In genomic region chr17:76370261-76370993, GRCh38 we compare ENCODE assay signal across 9 cellular contexts. TPM values are rescaled to one million over a fixed set of nuclear protein-coding genes. Genes with fewer than 3 reads are reported as not detected.
DNase-seq lines count a peak whose midpoint lies in the region; ATAC-seq and TF ChIP-seq lines count a peak whose summit lies in the region.
"Had no signal": no experiment of that assay in that cellular context is flagged by ENCODE, and none has a peak within 500 bp of the region (broad histone marks: within the 10 kb centered on the region; RNA-seq: fewer than 3 reads in every experiment).

No MANE protein-coding gene starts in this region.

- TF ChIP-seq CTCF in GM12872 (IDR thresholded peaks at IDR 0.05; ENCODE audit: insufficient read depth, low read depth, low read length) (0 out of 3 replicates have a peak, but pooled peaks have one; percentile 15), SK-N-SH (IDR thresholded peaks at IDR 0.05) (peak; percentile 93)

- peak overlapping the region; percentile 40; the same call in 1 of the 2 replicates for H3K9ac ChIP-seq in SK-N-SH

- peak; percentile 89 for ATAC-seq in sciatic nerve

- H3F3A ChIP-seq in SK-N-SH (replicated peaks; ENCODE audit: insufficient read depth): peaks cover 35% of the 10 kb centered on the region

- peaks cover 7 to 24% of the 10 kb centered on the region in 2 experiments; a peak in 2 of 4 replicates for H3K4me1 ChIP-seq in SK-N-SH (ENCODE audit: control insufficient read depth in 1 of 2, insufficient read depth in 2 of 2, low read depth in 1 of 2, low read length in 1 of 2)

- H3K9me2 ChIP-seq in SK-N-SH: no peaks in the 10 kb centered on the region

- CTCF ChIA-PET in SK-N-SH (lab: Yijun Ruan, JAX): interaction anchor here (0.9 to 6.1 kb wide), 23 partner anchors 8 to 356 kb away, joined by 3 to 114 read pairs (median 4); partner anchors contain the start of genes PRPSAP1, SPHK1 and UBE2O

- H3K27ac ChIP-seq in SK-N-SH (ENCODE audit: low read depth in 2 of 2, low read length in 1 of 2): peak overlapping the region in 1 of 2 experiments; percentile 87; a peak in 2 of 4 replicates

- H3K79me2 ChIP-seq in SK-N-SH (ENCODE audit: insufficient read depth): no peaks in the 10 kb centered on the region

- H3K4me3 ChIP-seq in SK-N-SH (ENCODE audit: low read depth in 2 of 2, low read length in 1 of 2): no peak overlapping the region

- H3K36me3 ChIP-seq in SK-N-SH (replicated peaks in 1 of 2; ENCODE audit: control insufficient read depth in 1 of 2, insufficient read depth in 2 of 2, low read length in 1 of 2): no peaks in the 10 kb centered on the region

- TF ChIP-seq EP300 in SK-N-SH (IDR thresholded peaks at IDR 0.05; ENCODE audit: borderline replicate concordance in 1 of 2, low read depth in 1 of 2, low read length in 1 of 2): peak in 1 of 2 experiments; percentile 73; a peak in 1 of 4 replicates

- H3K4me2 ChIP-seq in SK-N-SH: peak overlapping the region; percentile 11; the same call in 1 of the 2 replicates

- peak; percentile 65 for DNase-seq in SK-N-SH
- peak; percentile 95 for DNase-seq in glomerular visceral epithelial cell (ENCODE audit: extremely low spot score)
- peak; percentile 84 for DNase-seq in sciatic nerve (ENCODE audit: low spot score)
- DNase-seq in HuH-7.5 (ENCODE audit: low spot score): no peak
- no peak for DNase-seq in NCI-H146 treated with DMSO at 0.1 percent for 48 hours (lab: John Stamatoyannopoulos, UW; ENCODE audit: unreplicated experiment)
- DNase-seq in T-helper 9 cell: no peak
- DNase-seq in NCI-H2227 (lab: John Stamatoyannopoulos, UW; ENCODE audit: unreplicated experiment): no peak
- DNase-seq: activated naive CD8-positive, alpha-beta T cell treated with anti-CD3 and anti-CD28 coated beads, Interleukin-2, amount 10 ng/mL, durations not matched to agents 7 days and 5 days had no signal

- TF ChIP-seq RAD21 in SK-N-SH (IDR thresholded peaks at IDR 0.05; ENCODE audit: low read length): no peak; the same call in 1 of the 2 replicates

- no peaks in the 10 kb centered on the region for H4K20me1 ChIP-seq in SK-N-SH (ENCODE audit: insufficient read depth)

- intact Hi-C loops in sciatic nerve (cut with DNase I): no loop called here

- no peaks in the 10 kb centered on the region for H3K9me3 ChIP-seq in SK-N-SH

- WGBS in SK-N-SH (ENCODE audit: low lambda C conversion rate): 41% methylated on average over 11 of the region's 11 CpGs

- H2AFZ ChIP-seq in SK-N-SH (ENCODE audit: low read depth): 0 out of 2 replicates have a peak overlapping the region, but pooled peaks have one; percentile 11

- POLR2A ChIA-PET in SK-N-SH (lab: Yijun Ruan, JAX): interaction anchor here (3.0 kb wide), 1 partner anchor 17 kb away, joined by 11 read pairs; the partner anchor contains the start of gene PRPSAP1

- no peaks in the 10 kb centered on the region for H3K27me3 ChIP-seq in SK-N-SH (ENCODE audit: insufficient read depth)

TF ChIP-seq in SK-N-SH, 30 proteins besides CTCF, POLR2A, EP300 and RAD21 (continues in another document):
- TF ChIP-seq SIN3A (IDR thresholded peaks at IDR 0.05; ENCODE audit: borderline replicate concordance, low read depth, low read length) (no peak; the same call in 1 of the 2 replicates), MAX (IDR thresholded peaks at IDR 0.05; ENCODE audit: low read depth) (peak; percentile 46; the same call in 1 of the 2 replicates), NFIC (IDR thresholded peaks at IDR 0.05; ENCODE audit: borderline replicate concordance) (peak; percentile 45; the same call in 1 of the 2 replicates), FOXJ3 (CRISPR knock-in tag; IDR thresholded peaks at IDR 0.05) (no peak), TEAD4 (IDR thresholded peaks at IDR 0.05; ENCODE audit: borderline replicate concordance, insufficient read depth) (peak; percentile 57; the same call in 1 of the 2 replicates), IRF3 (IDR thresholded peaks at IDR 0.05; ENCODE audit: low read depth, low read length) (no peak), EZH2phosphoT487 (IDR thresholded peaks at IDR 0.05; ENCODE audit: borderline replicate concordance, low read depth) (no peak), RXRA (IDR thresholded peaks at IDR 0.05; ENCODE audit: borderline replicate concordance, low read depth) (peak; percentile 54; the same call in 1 of the 2 replicates), FOXM1 (IDR thresholded peaks at IDR 0.05; ENCODE audit: low read depth) (no peak), MEF2A (IDR thresholded peaks at IDR 0.05; ENCODE audit: borderline replicate concordance, low read depth) (no peak), RCOR1 (IDR thresholded peaks at IDR 0.05; ENCODE audit: low read length) (0 out of 2 replicates have a peak, but pooled peaks have one; percentile 16), USF2 (IDR thresholded peaks at IDR 0.05; ENCODE audit: borderline replicate concordance, low read depth, low read length) (no peak), TAF1 (IDR thresholded peaks at IDR 0.05; ENCODE audit: borderline replicate concordance, low read depth, low read length) (no peak), ELF1 (IDR thresholded peaks at IDR 0.05) (no peak), TCF12 (IDR thresholded peaks at IDR 0.05) (peak; percentile 92), USF1 (IDR thresholded peaks at IDR 0.05; ENCODE audit: borderline replicate concordance, low read depth) (no peak), GATA2 (CRISPR knock-in tag; IDR thresholded peaks at IDR 0.05) (no peak), RFX5 (IDR thresholded peaks at IDR 0.05; ENCODE audit: low read length) (no peak), REST (IDR thresholded peaks at IDR 0.05; ENCODE audit: low read depth, low read length) (no peak), POLR2AphosphoS5 (IDR thresholded peaks at IDR 0.05; ENCODE audit: low read depth, low read length) (peak; percentile 48; the same call in 1 of the 2 replicates)

RNA-seq across cellular contexts. Expression of gene SPHK1, which starts 14.0 kb away (rescaled TPM):
- polyA plus RNA-seq in SK-N-SH (2012; rRNA removed): 7.7 and 12.3 TPM in 2 replicates
- 3.4 and 5.6 TPM in 2 replicates for polyA plus RNA-seq in SK-N-SH (2012; cell fraction: cytosol; rRNA removed)
- polyA plus RNA-seq in SK-N-SH (2012; cell fraction: nucleus; rRNA removed): 43.8 and 66.0 TPM in 2 replicates
- total RNA-seq in sciatic nerve: 19.4 TPM

RNA-seq across cellular contexts. Expression of gene PRPSAP1, which starts 16.7 kb away (rescaled TPM):
- polyA plus RNA-seq in SK-N-SH (2012; rRNA removed): 118 and 125 TPM in 2 replicates
- polyA plus RNA-seq in SK-N-SH (2012; cell fraction: cytosol; rRNA removed): 105 and 114 TPM in 2 replicates
- polyA plus RNA-seq in SK-N-SH (2012; cell fraction: nucleus; rRNA removed): 216 and 280 TPM in 2 replicates
- 74.3 TPM for total RNA-seq in sciatic nerve

Comparison
In these comparisons a context has a peak if more than half of its experiments do, and no peak if none do; other contexts are left out.
1. DNase-seq: peak in SK-N-SH (single experiment), glomerular visceral epithelial cell (single experiment) and sciatic nerve (single experiment); none in HuH-7.5 (single experiment), NCI-H146 treated with DMSO at 0.1 percent for 48 hours (single experiment), T-helper 9 cell (single experiment) and NCI-H2227 (single experiment).